ENCODE assay signal across 9 cellular contexts in genomic region chr13:40770609-40770933, GRCh38. TPM values are rescaled to one million over a fixed set of nuclear protein-coding genes. Genes with fewer than 3 reads are reported as not detected.
DNase-seq lines count a peak whose midpoint lies in the region; ATAC-seq and TF ChIP-seq lines count a peak whose summit lies in the region.
"Had no signal": no experiment of that assay in that cellular context is flagged by ENCODE, and none has a peak within 500 bp of the region (broad histone marks: within the 10 kb centered on the region; RNA-seq: fewer than 3 reads in every experiment).

No MANE protein-coding gene starts in this region.

- H3K79me2 ChIP-seq in HCT116 (ENCODE audit: insufficient read depth, low read length) = peaks cover 17% of the 10 kb centered on the region

- CTCF ChIA-PET in HCT116 (lab: Charles Lee) = no interaction called here
- CTCF ChIA-PET in activated CD8-positive, alpha-beta T cell treated with anti-CD3 and anti-CD28 coated beads for 36 hours (lab: Charles Lee) = interaction anchor here (0.6 to 1.2 kb wide), 2 partner anchors 12 to 48 kb away, joined by 3 read pairs; no protein-coding TSS in a partner anchor

- TSS peak; percentile 74 for BruUV-seq in HCT116 (replicated peaks; lab: Mats Ljungman, UMichigan)

- H3K9me2 ChIP-seq in HCT116 (ENCODE audit: insufficient read depth) = no peaks in the 10 kb centered on the region

- H3K4me2 ChIP-seq in HCT116 (ENCODE audit: low read length) = peak overlapping the region; percentile 93

- peak overlapping the region; percentile 77 for H3K9ac ChIP-seq in HCT116 (ENCODE audit: low read length)

- H3K4me3 ChIP-seq in HCT116 (replicated peaks in 1 of 2; ENCODE audit: low read depth in 1 of 2, low read length in 2 of 2) (peak overlapping the region; percentile 86 to 94), iPS DF 6.9 (ENCODE audit: low read length) (peak overlapping the region; percentile 87), skin epidermis (peak overlapping the region; percentile 58 to 77 (median 74))

- H2AFZ ChIP-seq in HCT116 (ENCODE audit: low read depth, low read length, poor library complexity, severe bottlenecking) = peak overlapping the region; percentile 19

- H3K9me3 ChIP-seq in HCT116 (ENCODE audit: control insufficient read depth in 1 of 2, insufficient read depth in 1 of 2, low read depth in 1 of 2, low read length in 2 of 2) (no peaks in the 10 kb centered on the region), iPS DF 6.9 (ENCODE audit: control insufficient read depth, insufficient read depth, low read length) (no peaks in the 10 kb centered on the region)

- H4K20me1 ChIP-seq in HCT116 (ENCODE audit: insufficient read depth) = no peaks in the 10 kb centered on the region

- H3K27ac Mint-ChIP-seq in activated CD8-positive, alpha-beta T cell treated with anti-CD3 and anti-CD28 coated beads for 36 hours = peak overlapping the region; percentile 94

- peaks cover 0 to 2% of the 10 kb centered on the region in 2 experiments; a peak in 1 of 4 replicates for H3K36me3 ChIP-seq in HCT116 (ENCODE audit: control insufficient read depth in 1 of 2, insufficient read depth in 2 of 2, low read length in 2 of 2)
- no peaks in the 10 kb centered on the region for H3K36me3 ChIP-seq in iPS DF 6.9 (ENCODE audit: control insufficient read depth, insufficient read depth, low read length)

- H3K9me3 Mint-ChIP-seq in activated CD8-positive, alpha-beta T cell treated with anti-CD3 and anti-CD28 coated beads for 36 hours = no peaks in the 10 kb centered on the region

- peaks cover 40% of the 10 kb centered on the region for H3K4me1 Mint-ChIP-seq in activated CD8-positive, alpha-beta T cell treated with anti-CD3 and anti-CD28 coated beads for 36 hours (ENCODE audit: low read depth)

- intact Hi-C loops in HCT116 (cut with micrococcal nuclease) = loop anchor here (10.0 kb wide), 1 partner anchor 224 kb away; no protein-coding TSS in a partner anchor
- intact Hi-C loops in activated CD8-positive, alpha-beta T cell treated with anti-CD3 and anti-CD28 coated beads for 36 hours (cut with micrococcal nuclease) = loop anchor here (10.0 kb wide), 2 partner anchors 106 to 1086 kb away; partner anchors contain the start of gene FOXO1

- no peaks in the 10 kb centered on the region for H3K27me3 Mint-ChIP-seq in activated CD8-positive, alpha-beta T cell treated with anti-CD3 and anti-CD28 coated beads for 36 hours

- ATAC-seq in HCT116 (no peak), HG03442 (IDR thresholded peaks at IDR 0.05; ENCODE audit: unreplicated experiment) (no peak)
- no peak for ATAC-seq in activated CD8-positive, alpha-beta T cell treated with anti-CD3 and anti-CD28 coated beads for 36 hours

- POLR2A ChIA-PET in HCT116 (lab: Charles Lee) = interaction anchor here (0.6 kb wide), 1 partner anchor 325 kb away, joined by 3 read pairs; no protein-coding TSS in a partner anchor
- POLR2A ChIA-PET in activated CD8-positive, alpha-beta T cell treated with anti-CD3 and anti-CD28 coated beads for 36 hours (lab: Charles Lee) = interaction anchor here (0.7 to 1.3 kb wide), 4 partner anchors 9 to 1147 kb away, joined by 3 read pairs; no protein-coding TSS in a partner anchor

- RAD21 ChIA-PET in HCT116 (lab: Charles Lee; ENCODE audit: low non-redundant PET in 1 of 2, low total read pairs in 2 of 2, uncharacterized antibody in 2 of 2, unreplicated experiment in 2 of 2) = no interaction called here

- WGBS in iPS DF 6.9 (ENCODE audit: insufficient coverage, insufficient read length) = no CpG with 5 or more reads among the region's 9 CpGs

- no peak for TF ChIP-seq CTCF in HCT116 (IDR thresholded peaks at IDR 0.05 in 2 of 3, conservative IDR thresholded peaks at IDR 0.05 in 1 of 3; ENCODE audit: borderline replicate concordance in 1 of 3, insufficient read depth in 1 of 3, low read depth in 2 of 3, low read length in 2 of 3)
- no peak for TF ChIP-seq CTCF in activated CD8-positive, alpha-beta T cell treated with anti-CD3 and anti-CD28 coated beads for 36 hours (IDR thresholded peaks at IDR 0.05)

- no peak for TF ChIP-seq RAD21 in HCT116 (IDR thresholded peaks at IDR 0.05; ENCODE audit: low read depth)

- H3K27me3 ChIP-seq in HCT116 (ENCODE audit: insufficient read depth, low read length) (no peaks in the 10 kb centered on the region), iPS DF 6.9 (ENCODE audit: control insufficient read depth, insufficient read depth, low read length) (no peaks in the 10 kb centered on the region)

- DNase-seq in HCT116 (ENCODE audit: low read depth, low spot score) (no peak), iPS DF 6.9 (ENCODE audit: low read depth, low spot score) (no peak), DMS53 treated with DMSO at 0.1 percent for 48 hours (lab: John Stamatoyannopoulos, UW; ENCODE audit: unreplicated experiment) (no peak), NCI-H187 treated with DMSO at 0.1 percent for 48 hours (lab: John Stamatoyannopoulos, UW) (no peak), RPMI8226 (no peak)
- DNase-seq in activated CD8-positive, alpha-beta T cell treated with anti-CD3 and anti-CD28 coated beads for 36 hours = no peak
- DNase-seq: cortex of kidney had no signal

- H3K27ac ChIP-seq in HCT116 (ENCODE audit: low read depth, low read length) = peak overlapping the region; percentile 66
- no peak overlapping the region for H3K27ac ChIP-seq in iPS DF 6.9 (ENCODE audit: low read length)
- H3K27ac ChIP-seq in skin epidermis = peak overlapping the region in 20 of 21 experiments; percentile 68 to 93 (median 84)

- peaks cover 7 to 13% of the 10 kb centered on the region in 2 experiments; a peak in 2 of 4 replicates for H3K4me1 ChIP-seq in HCT116 (ENCODE audit: control insufficient read depth in 1 of 2, insufficient read depth in 2 of 2, low read length in 2 of 2)
- no peaks in the 10 kb centered on the region for H3K4me1 ChIP-seq in iPS DF 6.9 (ENCODE audit: control insufficient read depth, insufficient read depth, low read length)

- no peak for TF ChIP-seq POLR2A in HCT116 (IDR thresholded peaks at IDR 0.05; ENCODE audit: borderline replicate concordance, extremely low read depth, insufficient read depth, insufficient read length)

- H3K4me3 Mint-ChIP-seq in activated CD8-positive, alpha-beta T cell treated with anti-CD3 and anti-CD28 coated beads for 36 hours = peak overlapping the region; percentile 97

- H3K36me3 Mint-ChIP-seq in activated CD8-positive, alpha-beta T cell treated with anti-CD3 and anti-CD28 coated beads for 36 hours (ENCODE audit: low read depth) = peaks cover 21% of the 10 kb centered on the region

TF ChIP-seq in HCT116, 20 proteins besides CTCF, POLR2A, EP300 and RAD21:
- TF ChIP-seq FOSL1 (IDR thresholded peaks at IDR 0.05; ENCODE audit: low read depth) (no peak), EZH2phosphoT487 (IDR thresholded peaks at IDR 0.05; ENCODE audit: borderline replicate concordance) (no peak), EZH2 (IDR thresholded peaks at IDR 0.05) (no peak)

RNA-seq across cellular contexts. Expression of gene MRPS31, which starts 0.4 kb away (rescaled TPM):
- 22.8 TPM for total RNA-seq in HCT116 (2021; ENCODE audit: unreplicated experiment)
- 9.2 and 12.1 TPM in 2 replicates for polyA plus RNA-seq in HCT116 (2012)
- total RNA-seq in activated CD8-positive, alpha-beta T cell treated with anti-CD3 and anti-CD28 coated beads for 36 hours = 10 to 100 TPM; 41.0 to 44.7 TPM

RNA-seq across cellular contexts. Expression of gene SLC25A15, which starts 18.8 kb away (rescaled TPM):
- 24.5 TPM for total RNA-seq in HCT116 (2021; ENCODE audit: unreplicated experiment)
- polyA plus RNA-seq in HCT116 (2012) = 14.0 and 14.3 TPM in 2 replicates
- 10 to 100 TPM; 23.2 to 24.6 TPM for total RNA-seq in activated CD8-positive, alpha-beta T cell treated with anti-CD3 and anti-CD28 coated beads for 36 hours
